24 cellular contexts compared by ENCODE assay signal in the genomic region with DNA sequence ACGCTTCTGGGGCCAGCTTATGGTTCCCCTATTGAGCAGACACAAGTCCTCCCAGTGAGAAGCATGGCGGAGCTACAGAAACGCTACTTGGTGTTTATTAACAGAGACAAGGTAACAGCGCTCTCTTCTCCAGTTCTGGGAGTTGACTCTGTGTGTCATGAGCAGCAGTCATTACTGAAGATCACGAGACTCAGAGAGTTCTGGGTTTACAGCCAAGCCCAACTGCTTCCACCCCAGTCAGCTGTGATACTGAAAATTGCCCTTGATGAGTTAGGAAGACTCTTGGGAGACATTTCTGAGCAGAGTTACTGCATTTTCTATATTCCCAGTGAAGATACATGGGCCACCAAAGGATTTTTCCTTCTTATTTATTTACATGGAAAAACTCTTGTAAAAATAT. TPM values are rescaled to one million over a fixed set of nuclear protein-coding genes. Genes with fewer than 3 reads are reported as not detected.
DNase-seq lines count a peak whose midpoint lies in the region; ATAC-seq and TF ChIP-seq lines count a peak whose summit lies in the region.
"Had no signal": no experiment of that assay in that cellular context is flagged by ENCODE, and none has a peak within 500 bp of the region (broad histone marks: within the 10 kb centered on the region; RNA-seq: fewer than 3 reads in every experiment).

No MANE protein-coding gene starts in this region.

- in situ Hi-C loops in GM13977 (cut with MboI; ENCODE audit: low pct_unique_long_range_greater_than_20kb, low sequenced_read_pairs, unreplicated experiment): no loop called here

- no peak overlapping the region for H3K27ac ChIP-seq in psoas muscle
- H3K27ac ChIP-seq: GM23248, Peyer's patch, SJSA1 had no signal

- H3K4me3 ChIP-seq in fibroblast of the aortic adventitia (ENCODE audit: low read depth, low read length) (no peak overlapping the region), psoas muscle (no peak overlapping the region), MG63 (no peak overlapping the region)
- H3K4me3 ChIP-seq: GM23248, Peyer's patch, SJSA1 had no signal

- intact Hi-C loops in left ventricle myocardium superior (cut with micrococcal nuclease) (no loop called here), psoas muscle (cut with DNase I) (no loop called here)

- H3K36me3 ChIP-seq in psoas muscle (ENCODE audit: insufficient read depth in 1 of 2, low read depth in 1 of 2): peaks cover 0 to 19% of the 10 kb centered on the region in 2 donors
- peaks cover 8% of the 10 kb centered on the region; the same call in 1 of the 2 replicates for H3K36me3 ChIP-seq in MG63
- H3K36me3 ChIP-seq: Peyer's patch had no signal

- WGBS in psoas muscle, 3 donors: 82 to 87% (median 86%) methylated on average over 5 of the region's 5 CpGs

- H3K4me1 ChIP-seq in psoas muscle: peaks cover 6% of the 10 kb centered on the region
- H3K4me1 ChIP-seq: Peyer's patch had no signal

- DNase-seq in GM13977 (ENCODE audit: low spot score) (peak; percentile 5), fibroblast of the aortic adventitia (ENCODE audit: low read depth) (peak; percentile 21), left ventricle myocardium superior (no peak), psoas muscle (no peak), D341Med (ENCODE audit: low spot score) (no peak), MG63 (no peak)
- DNase-seq in activated naive CD4-positive, alpha-beta T cell treated with Interleukin-2 at 50 U/mL for 16 hours: no peak
- DNase-seq: AML-193; C1 segment of cervical spinal cord; CD8-positive, alpha-beta T cell; GDM1; GM23248; KG1; NCI-H1105 treated with DMSO at 0.1 percent for 48 hours; NCI-H1694; NCI-H2081; NCI-H2171; NCI-H345; NCI-H524; NCI-H774; Peyer's patch had no signal

- H3K27me3 ChIP-seq in psoas muscle (ENCODE audit: insufficient read depth in 3 of 3, low read length in 2 of 3) (no peaks in the 10 kb centered on the region), MG63 (no peaks in the 10 kb centered on the region)
- H3K27me3 ChIP-seq: Peyer's patch, SJSA1 had no signal

- H3K9me3 ChIP-seq in psoas muscle (no peaks in the 10 kb centered on the region), MG63 (no peaks in the 10 kb centered on the region)
- H3K9me3 ChIP-seq: Peyer's patch, SJSA1 had no signal

- ATAC-seq in left ventricle myocardium superior (peak; percentile 87), psoas muscle (peak in 3 of 4 donors; percentile 48 to 81 (median 54)), GM18870 (IDR thresholded peaks at IDR 0.05; ENCODE audit: unreplicated experiment) (no peak)
- ATAC-seq: CD8-positive, alpha-beta T cell; HCT116 had no signal

- TF ChIP-seq CTCF in GM13977 (IDR thresholded peaks at IDR 0.05; ENCODE audit: extremely low read depth, insufficient read depth, missing control alignments) (no peak), fibroblast of the aortic adventitia (IDR thresholded peaks at IDR 0.05; ENCODE audit: insufficient read depth, low read length) (no peak), psoas muscle (IDR thresholded peaks at IDR 0.05) (no peak)

RNA-seq across cellular contexts. Expression of gene CFAP251, which starts 48.6 kb away (rescaled TPM):
- total RNA-seq in fibroblast of the aortic adventitia (ENCODE audit: low replicate concordance) (2.3 and 8.8 TPM in 2 replicates), left ventricle myocardium superior (0.92 TPM), psoas muscle (under 1 TPM; 0.36 to 0.66 (median 0.63) TPM)
- under 1 TPM; 0.39 to 0.79 (median 0.79) TPM for polyA plus RNA-seq in psoas muscle
- total RNA-seq in MG63 (2014; rRNA removed; shearing (Covaris generic); ENCODE audit: low replicate concordance): 0.74 and 1.7 TPM in 2 replicates

RNA-seq across cellular contexts. Expression of gene BCL7A, which starts 54.7 kb away (rescaled TPM):
- total RNA-seq in fibroblast of the aortic adventitia (ENCODE audit: low replicate concordance): 3.2 and 12.2 TPM in 2 replicates
- 17.5 TPM for total RNA-seq in left ventricle myocardium superior
- total RNA-seq in psoas muscle: 10 to 100 TPM; 11.3 to 14.3 (median 12.5) TPM
- 1 to 10 TPM; 3.6 to 8.1 (median 6.5) TPM for polyA plus RNA-seq in psoas muscle
- total RNA-seq in MG63 (2014; rRNA removed; shearing (Covaris generic); ENCODE audit: low replicate concordance): 1.8 and 2.4 TPM in 2 replicates

Comparison
In these comparisons a context has a peak if more than half of its experiments do, and no peak if none do; other contexts are left out.
1. DNase-seq: peak in GM13977 (single experiment) and fibroblast of the aortic adventitia (single experiment); none in left ventricle myocardium superior (single experiment), psoas muscle (0 of 2), activated naive CD4-positive, alpha-beta T cell treated with Interleukin-2 at 50 U/mL for 16 hours (single experiment), D341Med (single experiment) and MG63 (single experiment).